1 cellular context compared by ENCODE assay signal in the genomic region with DNA sequence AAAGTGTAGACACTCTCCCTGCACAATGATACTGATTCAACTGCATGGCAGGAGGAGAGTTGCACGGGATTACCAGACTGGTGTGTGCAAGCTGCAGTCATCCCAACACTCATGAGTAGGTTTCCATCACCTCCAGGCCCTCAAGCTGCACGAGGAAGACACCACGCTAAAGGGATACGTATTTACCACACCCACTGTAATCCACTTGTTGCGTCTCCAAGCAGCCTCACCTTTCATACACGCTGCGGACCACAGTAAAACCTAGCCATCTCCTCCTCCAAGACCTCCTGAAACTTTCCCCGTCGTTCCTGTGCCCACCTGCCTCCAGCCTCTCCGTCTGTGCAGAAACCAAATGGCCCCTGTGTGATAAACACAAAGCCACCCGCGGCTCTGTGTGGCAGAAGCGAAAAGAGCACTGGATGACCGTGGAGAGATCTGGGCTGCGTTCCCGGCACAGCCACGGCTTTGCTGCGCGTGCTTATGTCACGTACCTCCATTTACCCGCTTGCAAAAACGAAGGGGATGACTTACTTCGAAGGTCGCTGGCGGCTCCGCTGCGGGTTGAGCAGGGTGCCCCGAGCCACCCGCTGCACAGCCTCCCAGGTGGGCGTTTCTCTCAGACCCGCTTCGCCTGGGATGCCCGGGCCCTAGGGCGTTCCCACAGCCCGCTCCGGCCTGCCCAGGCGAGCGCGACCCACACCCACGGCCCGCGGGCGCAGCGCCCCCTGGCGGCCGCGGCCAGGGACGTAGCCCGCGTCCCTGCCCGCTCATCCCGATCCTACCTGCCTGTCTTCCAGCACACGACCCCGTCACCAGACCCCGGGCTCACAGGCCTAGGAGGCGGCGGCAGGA.
TF ChIP-seq lines count a peak whose summit lies in the region.

No MANE protein-coding gene starts in this region.

TF ChIP-seq in endothelial cell of umbilical vein, 7 proteins besides CTCF, POLR2A, EP300 and RAD21:
- no peak for TF ChIP-seq MYC (IDR thresholded peaks at IDR 0.05; ENCODE audit: low read depth, low read length)
- TF ChIP-seq FOS (IDR thresholded peaks at IDR 0.05; ENCODE audit: borderline replicate concordance, insufficient read depth, low read length) = no peak
- TF ChIP-seq GATA2 (IDR thresholded peaks at IDR 0.05; ENCODE audit: insufficient read depth, insufficient read length, low read depth, low read length) = no peak
TF ChIP-seq in endothelial cell of umbilical vein: peak in this region for 0.
